ENCODE assay signal across 2 cellular contexts in the genomic region with DNA sequence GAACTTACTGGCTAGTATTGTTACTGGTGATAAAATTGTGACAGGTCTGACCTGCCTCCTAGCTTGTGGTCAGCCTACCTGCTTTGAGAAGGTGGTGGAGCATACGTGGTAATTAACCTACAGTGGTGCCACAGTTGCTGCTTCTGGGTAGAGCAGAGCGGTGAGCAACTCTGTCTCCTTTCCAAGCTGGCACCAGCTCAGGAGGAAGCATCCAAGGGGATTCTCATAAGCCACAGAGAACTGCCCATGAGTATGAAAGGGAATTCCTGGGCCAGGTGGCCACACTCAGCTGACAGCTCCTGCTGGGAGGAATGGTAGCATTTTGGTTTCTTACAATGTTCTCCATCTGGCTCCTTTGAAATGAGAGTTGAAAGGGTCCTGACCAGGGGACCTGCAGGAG.
TF ChIP-seq lines count a peak whose summit lies in the region.

No MANE protein-coding gene starts in this region.

TF ChIP-seq in H1, 55 proteins besides CTCF, POLR2A, EP300 and RAD21:
- no peak for TF ChIP-seq CTBP2 (IDR thresholded peaks at IDR 0.05; ENCODE audit: borderline replicate concordance, insufficient read depth, insufficient read length, low read length)
- TF ChIP-seq TCF12 (IDR thresholded peaks at IDR 0.05; ENCODE audit: low read depth, low read length) = 0 out of 2 replicates have a peak, but pooled peaks have one; percentile 28

TF ChIP-seq in GM23338, 12 proteins besides CTCF, POLR2A, EP300 and RAD21:
- TF ChIP-seq REST (IDR thresholded peaks at IDR 0.05; ENCODE audit: unreplicated experiment) = no peak
- TF ChIP-seq NANOG (IDR thresholded peaks at IDR 0.05; ENCODE audit: borderline replicate concordance) = no peak
- no peak for TF ChIP-seq STAT1 (IDR thresholded peaks at IDR 0.05; ENCODE audit: unreplicated experiment)
